In genomic region chr1:182584746-182585145, GRCh38 we compare ENCODE assay signal across 17 cellular contexts. TPM values are rescaled to one million over a fixed set of nuclear protein-coding genes. Genes with fewer than 3 reads are reported as not detected.
A peak's percentile ranks its signal among the peaks of the same experiment; 100 is the strongest.
DNase-seq lines count a peak whose midpoint lies in the region; ATAC-seq and TF ChIP-seq lines count a peak whose summit lies in the region.
"Had no signal": no experiment of that assay in that cellular context is flagged by ENCODE, and none has a peak within 500 bp of the region (broad histone marks: within the 10 kb centered on the region; RNA-seq: fewer than 3 reads in every experiment).

No MANE protein-coding gene starts in this region.

- H3K27me3 ChIP-seq in CD4-positive, alpha-beta T cell (ENCODE audit: control insufficient read depth, insufficient read depth, low read length): no peaks in the 10 kb centered on the region
- H3K27me3 ChIP-seq in GM23338 (ENCODE audit: insufficient read depth): no peaks in the 10 kb centered on the region
- H3K27me3 ChIP-seq: SJCRH30 had no signal

- intact Hi-C loops in CD4-positive, alpha-beta T cell (cut with DNase I, micrococcal nuclease): loop anchor here (5.0 to 10.0 kb wide), 2 partner anchors 253 to 1950 kb away; partner anchors contain the start of genes DHX9 (in 1 of the 2) and XPR1 (in 1 of the 2)

- peak overlapping the region; percentile 61 for H3K4me3 Mint-ChIP-seq in CD4-positive, alpha-beta T cell
- no peak overlapping the region for H3K4me3 Mint-ChIP-seq in GM23338
- peak overlapping the region; percentile 66 for H3K4me3 Mint-ChIP-seq in central memory CD8-positive, alpha-beta T cell
- peak overlapping the region; percentile 52 to 79 (median 72) for H3K4me3 Mint-ChIP-seq in naive thymus-derived CD8-positive, alpha-beta T cell
- H3K4me3 Mint-ChIP-seq: H9 had no signal

- H2AFZ ChIP-seq in GM23338: peak overlapping the region; percentile 66; the same call in 1 of the 2 replicates

- CTCF ChIA-PET in CD4-positive, alpha-beta T cell (lab: Charles Lee): interaction anchor here (1.0 kb wide), 1 partner anchor 11 kb away, joined by 3 read pairs; no protein-coding TSS in a partner anchor

- H3K4me2 ChIP-seq in GM23338: no peak overlapping the region

- no peaks in the 10 kb centered on the region for H3K79me2 ChIP-seq in GM23338 (replicated peaks; ENCODE audit: insufficient read depth)

- no peak for TF ChIP-seq CTCF in CD4-positive, alpha-beta T cell (IDR thresholded peaks at IDR 0.05)
- TF ChIP-seq CTCF in GM23338 (conservative IDR thresholded peaks at IDR 0.05; ENCODE audit: low read depth in 2 of 2): no peak

- no peak for ATAC-seq in CD4-positive, alpha-beta T cell (ENCODE audit: poor library complexity)
- no peak for ATAC-seq in GM23338
- no peak for ATAC-seq in central memory CD8-positive, alpha-beta T cell (replicated peaks; ENCODE audit: extremely low read depth, poor library complexity, severe bottlenecking)
- no peak for ATAC-seq in naive thymus-derived CD8-positive, alpha-beta T cell
- no peak for ATAC-seq in HG03432 (IDR thresholded peaks at IDR 0.05; ENCODE audit: unreplicated experiment)

- H3K9me2 ChIP-seq in GM23338 (ENCODE audit: insufficient read depth): no peaks in the 10 kb centered on the region; the same call in none of the 2 replicates

- H3K9me3 ChIP-seq in CD4-positive, alpha-beta T cell (ENCODE audit: control insufficient read depth, low read length): no peaks in the 10 kb centered on the region
- H3K9me3 ChIP-seq: SJCRH30 had no signal

- no peak overlapping the region for H3K27ac Mint-ChIP-seq in CD4-positive, alpha-beta T cell
- no peak overlapping the region for H3K27ac Mint-ChIP-seq in GM23338
- no peak overlapping the region for H3K27ac Mint-ChIP-seq in central memory CD8-positive, alpha-beta T cell (ENCODE audit: low read depth)
- peak overlapping the region in 4 of 10 donors; percentile 22 to 66 (median 44) for H3K27ac Mint-ChIP-seq in naive thymus-derived CD8-positive, alpha-beta T cell
- H3K27ac Mint-ChIP-seq: H9 had no signal

- H3K4me1 Mint-ChIP-seq in CD4-positive, alpha-beta T cell (ENCODE audit: low read depth): peaks cover 79% of the 10 kb centered on the region
- peaks cover 13% of the 10 kb centered on the region for H3K4me1 Mint-ChIP-seq in GM23338
- peaks cover 68% of the 10 kb centered on the region for H3K4me1 Mint-ChIP-seq in central memory CD8-positive, alpha-beta T cell
- H3K4me1 Mint-ChIP-seq in naive thymus-derived CD8-positive, alpha-beta T cell: peaks cover 42 to 74% (median 71%) of the 10 kb centered on the region in 4 donors

- peaks cover 93% of the 10 kb centered on the region for H3K36me3 Mint-ChIP-seq in CD4-positive, alpha-beta T cell (ENCODE audit: low read depth)
- H3K36me3 Mint-ChIP-seq in GM23338 (ENCODE audit: low read depth): no peaks in the 10 kb centered on the region; the same call in 2 of the 3 replicates
- peaks cover 48% of the 10 kb centered on the region for H3K36me3 Mint-ChIP-seq in central memory CD8-positive, alpha-beta T cell (ENCODE audit: insufficient read depth)
- peaks cover 32 to 66% (median 58%) of the 10 kb centered on the region in 3 donors for H3K36me3 Mint-ChIP-seq in naive thymus-derived CD8-positive, alpha-beta T cell

- no peaks in the 10 kb centered on the region for H3F3A ChIP-seq in GM23338 (replicated peaks; ENCODE audit: low read depth)

- no peak overlapping the region for H3K4me3 ChIP-seq in GM23338
- H3K4me3 ChIP-seq: SJCRH30 had no signal

- H3K4me1 ChIP-seq in GM23338 (ENCODE audit: insufficient read depth): peaks cover 13% of the 10 kb centered on the region

- DNase-seq in CD4-positive, alpha-beta T cell: no peak
- DNase-seq in GM23338 (ENCODE audit: low spot score) (no peak), RKO (ENCODE audit: low spot score) (no peak)
- no peak for DNase-seq in central memory CD8-positive, alpha-beta T cell (ENCODE audit: low spot score in 2 of 2)
- no peak for DNase-seq in naive thymus-derived CD8-positive, alpha-beta T cell
- DNase-seq in activated CD8-positive, alpha-beta memory T cell treated with anti-CD3 and anti-CD28 coated beads for 24 hours: no peak
- DNase-seq: DMS153; EL; H9; MV-4-11; NCI-H1417; NCI-H187 treated with DMSO at 0.1 percent for 48 hours; NCI-H69; NK-92 treated with Interleukin-12 subunit alpha and Interleukin-12 subunit beta, amount 100 ng/mL, for 24 hours; SJCRH30 had no signal

- peaks cover 2% of the 10 kb centered on the region for H3K9me3 Mint-ChIP-seq in CD4-positive, alpha-beta T cell
- H3K9me3 Mint-ChIP-seq in GM23338: no peaks in the 10 kb centered on the region
- no peaks in the 10 kb centered on the region for H3K9me3 Mint-ChIP-seq in central memory CD8-positive, alpha-beta T cell
- no peaks in the 10 kb centered on the region for H3K9me3 Mint-ChIP-seq in naive thymus-derived CD8-positive, alpha-beta T cell

- H4K20me1 ChIP-seq in GM23338 (replicated peaks; ENCODE audit: insufficient read depth): no peaks in the 10 kb centered on the region

- no peak overlapping the region for H3K27ac ChIP-seq in CD4-positive, alpha-beta T cell (ENCODE audit: low read depth, low read length)
- H3K27ac ChIP-seq in GM23338 (ENCODE audit: low read depth): no peak overlapping the region
- H3K27ac ChIP-seq: RWPE1, SJCRH30 had no signal

- no peaks in the 10 kb centered on the region for H3K36me3 ChIP-seq in GM23338 (ENCODE audit: insufficient read depth)
- H3K36me3 ChIP-seq: SJCRH30 had no signal

- H3K27me3 Mint-ChIP-seq in CD4-positive, alpha-beta T cell: no peaks in the 10 kb centered on the region
- peaks cover 7% of the 10 kb centered on the region for H3K27me3 Mint-ChIP-seq in GM23338 (ENCODE audit: insufficient read depth, low read depth, poor library complexity)
- H3K27me3 Mint-ChIP-seq in central memory CD8-positive, alpha-beta T cell: no peaks in the 10 kb centered on the region
- H3K27me3 Mint-ChIP-seq in naive thymus-derived CD8-positive, alpha-beta T cell: no peaks in the 10 kb centered on the region

- POLR2A ChIA-PET in CD4-positive, alpha-beta T cell (lab: Charles Lee): no interaction called here
- POLR2A ChIA-PET in naive thymus-derived CD8-positive, alpha-beta T cell (lab: Charles Lee): no interaction called here

TF ChIP-seq in GM23338, 12 proteins besides CTCF, POLR2A, EP300 and RAD21:
- TF ChIP-seq, protein P1, sequence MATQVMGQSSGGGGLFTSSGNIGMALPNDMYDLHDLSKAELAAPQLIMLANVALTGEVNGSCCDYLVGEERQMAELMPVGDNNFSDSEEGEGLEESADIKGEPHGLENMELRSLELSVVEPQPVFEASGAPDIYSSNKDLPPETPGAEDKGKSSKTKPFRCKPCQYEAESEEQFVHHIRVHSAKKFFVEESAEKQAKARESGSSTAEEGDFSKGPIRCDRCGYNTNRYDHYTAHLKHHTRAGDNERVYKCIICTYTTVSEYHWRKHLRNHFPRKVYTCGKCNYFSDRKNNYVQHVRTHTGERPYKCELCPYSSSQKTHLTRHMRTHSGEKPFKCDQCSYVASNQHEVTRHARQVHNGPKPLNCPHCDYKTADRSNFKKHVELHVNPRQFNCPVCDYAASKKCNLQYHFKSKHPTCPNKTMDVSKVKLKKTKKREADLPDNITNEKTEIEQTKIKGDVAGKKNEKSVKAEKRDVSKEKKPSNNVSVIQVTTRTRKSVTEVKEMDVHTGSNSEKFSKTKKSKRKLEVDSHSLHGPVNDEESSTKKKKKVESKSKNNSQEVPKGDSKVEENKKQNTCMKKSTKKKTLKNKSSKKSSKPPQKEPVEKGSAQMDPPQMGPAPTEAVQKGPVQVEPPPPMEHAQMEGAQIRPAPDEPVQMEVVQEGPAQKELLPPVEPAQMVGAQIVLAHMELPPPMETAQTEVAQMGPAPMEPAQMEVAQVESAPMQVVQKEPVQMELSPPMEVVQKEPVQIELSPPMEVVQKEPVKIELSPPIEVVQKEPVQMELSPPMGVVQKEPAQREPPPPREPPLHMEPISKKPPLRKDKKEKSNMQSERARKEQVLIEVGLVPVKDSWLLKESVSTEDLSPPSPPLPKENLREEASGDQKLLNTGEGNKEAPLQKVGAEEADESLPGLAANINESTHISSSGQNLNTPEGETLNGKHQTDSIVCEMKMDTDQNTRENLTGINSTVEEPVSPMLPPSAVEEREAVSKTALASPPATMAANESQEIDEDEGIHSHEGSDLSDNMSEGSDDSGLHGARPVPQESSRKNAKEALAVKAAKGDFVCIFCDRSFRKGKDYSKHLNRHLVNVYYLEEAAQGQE (IDR thresholded peaks at IDR 0.05; ENCODE audit: unreplicated experiment): no peak
- TF ChIP-seq CREB1 (CRISPR knock-in tag; IDR thresholded peaks at IDR 0.05; ENCODE audit: low read depth) (no peak), EZH2phosphoT487 (IDR thresholded peaks at IDR 0.05; ENCODE audit: unreplicated experiment) (no peak)

RNA-seq across cellular contexts. Expression of gene RNASEL, which starts 4.3 kb away (rescaled TPM):
- 1 to 10 TPM; 3.5 to 3.7 TPM for total RNA-seq in CD4-positive, alpha-beta T cell
- 0.85 and 0.94 TPM in 2 replicates for total RNA-seq in GM23338 (2014; rRNA removed; shearing (Covaris generic))
- 0.37 and 0.38 TPM in 2 replicates for polyA plus RNA-seq in GM23338 (2016; fragmentation: Nextera tagmentation; extraction: Ambion mirVana)
- total RNA-seq in naive thymus-derived CD8-positive, alpha-beta T cell: 10 to 100 TPM; 20.2 to 20.8 TPM
- 10 to 100 TPM in 1 of 3 donors, 1 to 10 TPM in 2; 5.0 to 10.1 (median 6.4) TPM for polyA plus RNA-seq in naive thymus-derived CD8-positive, alpha-beta T cell

RNA-seq across cellular contexts. Expression of gene RGS16, which starts 19.4 kb away (rescaled TPM):
- 10 to 100 TPM; 16.3 to 16.4 TPM for total RNA-seq in CD4-positive, alpha-beta T cell
- 15.4 and 18.2 TPM in 2 replicates for total RNA-seq in GM23338 (2014; rRNA removed; shearing (Covaris generic))
- 31.6 and 35.2 TPM in 2 replicates for polyA plus RNA-seq in GM23338 (2016; fragmentation: Nextera tagmentation; extraction: Ambion mirVana)
- under 1 TPM; 0.41 to 0.49 TPM for total RNA-seq in naive thymus-derived CD8-positive, alpha-beta T cell
- not detected for polyA plus RNA-seq in naive thymus-derived CD8-positive, alpha-beta T cell

Comparison
In these comparisons a context has a peak if more than half of its experiments do, and no peak if none do; other contexts are left out.
1. RNA of gene RNASEL, which starts 4.3 kb away (total RNA-seq): 20.2 to 20.8 TPM in naive thymus-derived CD8-positive, alpha-beta T cell; 3.5 to 3.7 TPM in CD4-positive, alpha-beta T cell and 0.85 to 0.94 TPM in GM23338; every median in the first group is over 4 times any median in the second.
2. RNA of gene RGS16, which starts 19.4 kb away (total RNA-seq): 16.3 to 16.4 TPM in CD4-positive, alpha-beta T cell and 15.4 to 18.2 TPM in GM23338; 0.41 to 0.49 TPM in naive thymus-derived CD8-positive, alpha-beta T cell; every median in the first group is over 10 times any median in the second.